In genomic region chr20:25750765-25751696, GRCh38 we compare ENCODE assay signal across 8 cellular contexts. TPM values are rescaled to one million over a fixed set of nuclear protein-coding genes. Genes with fewer than 3 reads are reported as not detected.
DNase-seq lines count a peak whose midpoint lies in the region; ATAC-seq and TF ChIP-seq lines count a peak whose summit lies in the region.

No MANE protein-coding gene starts in this region.

- peaks cover 5% of the 10 kb centered on the region for H3K4me1 ChIP-seq in lower lobe of right lung

- peak overlapping the region; percentile 61 for H3K4me3 ChIP-seq in LNCaP clone FGC (ENCODE audit: low read depth, low read length)
- peak overlapping the region; percentile 55 for H3K4me3 ChIP-seq in choroid plexus epithelial cell (ENCODE audit: low read depth, low read length)
- peak overlapping the region; percentile 55 for H3K4me3 ChIP-seq in lower lobe of right lung

- ATAC-seq in GM19395 (IDR thresholded peaks at IDR 0.05; ENCODE audit: unreplicated experiment): peak; percentile 89
- ATAC-seq in lower lobe of right lung: peak; percentile 97 to 99

- H3K27me3 ChIP-seq in lower lobe of right lung (ENCODE audit: low read depth): no peaks in the 10 kb centered on the region

- no peaks in the 10 kb centered on the region for H3K9me3 ChIP-seq in lower lobe of right lung

- H3K36me3 ChIP-seq in lower lobe of right lung: no peaks in the 10 kb centered on the region

- TF ChIP-seq CTCF in LNCaP clone FGC (IDR thresholded peaks at IDR 0.05; ENCODE audit: control insufficient read depth, extremely low read depth, insufficient read depth): no peak
- TF ChIP-seq CTCF in choroid plexus epithelial cell (conservative IDR thresholded peaks at IDR 0.05; ENCODE audit: low read depth, low read length): no peak
- no peak for TF ChIP-seq CTCF in lower lobe of right lung (IDR thresholded peaks at IDR 0.05)

- intact Hi-C loops in lower lobe of right lung (cut with DNase I): no loop called here

- DNase-seq in AG08396 (ENCODE audit: low spot score): peak; percentile 79
- DNase-seq in LNCaP clone FGC (ENCODE audit: low read depth): no peak
- peak; percentile 53 for DNase-seq in activated CD4-positive, CD25-positive, alpha-beta regulatory T cell treated with anti-CD3 and anti-CD28 coated beads, Interleukin-2, amount 50 U/mL, for 72 hours
- peak; percentile 70 for DNase-seq in choroid plexus epithelial cell (ENCODE audit: low read depth)
- peak; percentile 57 for DNase-seq in lower lobe of right lung
- peak; percentile 27 to 36 (median 34) for DNase-seq in stimulated activated CD4-positive, alpha-beta T cell treated with anti-CD3 and anti-CD28 coated beads, TNF-alpha, amount 100 ng/mL, for 48 hours (ENCODE audit: low read depth in 3 of 3)
- DNase-seq in superior temporal gyrus (ENCODE audit: extremely low spot score): no peak

- H3K27ac ChIP-seq in lower lobe of right lung: peak overlapping the region; percentile 44

RNA-seq across cellular contexts. Expression of gene ZNF337, which starts 54.4 kb away (rescaled TPM):
- 14.1 TPM for total RNA-seq in lower lobe of right lung

Comparison
In these comparisons a context has a peak if more than half of its experiments do, and no peak if none do; other contexts are left out.
1. DNase-seq: peak in AG08396 (single experiment), activated CD4-positive, CD25-positive, alpha-beta regulatory T cell treated with anti-CD3 and anti-CD28 coated beads, Interleukin-2, amount 50 U/mL, for 72 hours (single experiment), choroid plexus epithelial cell (single experiment), lower lobe of right lung (single experiment) and stimulated activated CD4-positive, alpha-beta T cell treated with anti-CD3 and anti-CD28 coated beads, TNF-alpha, amount 100 ng/mL, for 48 hours (3 of 3); none in LNCaP clone FGC (single experiment) and superior temporal gyrus (single experiment).
2. Peak in every context shown above with its lines, with median percentiles within 50 percentile points of each other: H3K4me3 ChIP-seq.